ENCODE assay signal across 8 cellular contexts in genomic region chr2:151261977-151262291, GRCh38. TPM values are rescaled to one million over a fixed set of nuclear protein-coding genes. Genes with fewer than 3 reads are reported as not detected.
DNase-seq lines count a peak whose midpoint lies in the region; ATAC-seq and TF ChIP-seq lines count a peak whose summit lies in the region.

No MANE protein-coding gene starts in this region.

- H3K23ac ChIP-seq in mesenchymal stem cell (ENCODE audit: low read length in 2 of 2), result no peak overlapping the region

- peak overlapping the region; percentile 77 for H3K4me2 ChIP-seq in mesenchymal stem cell (ENCODE audit: low read length, poor library complexity, severe bottlenecking)

- H2BK12ac ChIP-seq in mesenchymal stem cell (ENCODE audit: low read length in 2 of 2), result no peak overlapping the region

- no peak overlapping the region for H3K14ac ChIP-seq in mesenchymal stem cell (ENCODE audit: low read length in 2 of 2)

- H3K9me3 Mint-ChIP-seq in activated naive CD4-positive, alpha-beta T cell treated with anti-CD3 and anti-CD28 coated beads, Interleukin-2, amount 50 U/mL, for 24 hours, result no peaks in the 10 kb centered on the region

- H3K27ac ChIP-seq in body of pancreas (peak overlapping the region; percentile 89 to 99 (median 97)), mesenchymal stem cell (ENCODE audit: low read length, poor library complexity, severe bottlenecking) (peak overlapping the region; percentile 60), urinary bladder (ENCODE audit: low read depth) (peak overlapping the region; percentile 94)

- H3K4me1 Mint-ChIP-seq in activated naive CD4-positive, alpha-beta T cell treated with anti-CD3 and anti-CD28 coated beads, Interleukin-2, amount 50 U/mL, for 24 hours, result peaks cover 21% of the 10 kb centered on the region

- intact Hi-C loops in body of pancreas (cut with DNase I), result no loop called here

- ATAC-seq in body of pancreas, result no peak
- ATAC-seq in GM21529 (IDR thresholded peaks at IDR 0.05; ENCODE audit: unreplicated experiment), result no peak

- H3K27ac Mint-ChIP-seq in activated naive CD4-positive, alpha-beta T cell treated with anti-CD3 and anti-CD28 coated beads, Interleukin-2, amount 50 U/mL, for 24 hours, result peak overlapping the region; percentile 96

- no peak overlapping the region for H2BK5ac ChIP-seq in mesenchymal stem cell (ENCODE audit: low read depth, low read length, poor library complexity, severe bottlenecking)

- peak overlapping the region; percentile 11 to 91 for H3K18ac ChIP-seq in mesenchymal stem cell (ENCODE audit: low read depth in 1 of 2, low read length in 2 of 2)

- peak overlapping the region; percentile 99 for H3K9ac ChIP-seq in mesenchymal stem cell (ENCODE audit: low read length)

- 2 to 6% methylated on average over 9 of the region's 9 CpGs for WGBS in body of pancreas, 2 donors
- WGBS in mesenchymal stem cell, result 24% methylated on average over 9 of the region's 9 CpGs
- 2% methylated on average over 9 of the region's 9 CpGs for WGBS in urinary bladder

- H3K4me3 ChIP-seq in body of pancreas, result peak overlapping the region in 1 of 2 donors; percentile 96
- H3K4me3 ChIP-seq in mesenchymal stem cell (ENCODE audit: insufficient read depth in 1 of 2, low read depth in 1 of 2, low read length in 2 of 2), result peak overlapping the region; percentile 62 to 88
- peak overlapping the region; percentile 78 for H3K4me3 ChIP-seq in urinary bladder (ENCODE audit: low read depth, low read length)

- no peak overlapping the region for H4K8ac ChIP-seq in mesenchymal stem cell (ENCODE audit: low read length)

- no peak overlapping the region for H2BK120ac ChIP-seq in mesenchymal stem cell (ENCODE audit: low read depth, low read length)

- peaks cover 1% of the 10 kb centered on the region for H3K36me3 Mint-ChIP-seq in activated naive CD4-positive, alpha-beta T cell treated with anti-CD3 and anti-CD28 coated beads, Interleukin-2, amount 50 U/mL, for 24 hours

- H3K79me1 ChIP-seq in mesenchymal stem cell (replicated peaks; ENCODE audit: low read length, poor library complexity, severe bottlenecking), result no peaks in the 10 kb centered on the region

- DNase-seq in activated naive CD4-positive, alpha-beta T cell (lab: John Stamatoyannopoulos, UW), result no peak
- DNase-seq in body of pancreas (no peak), mesenchymal stem cell (no peak), SHP77 treated with DMSO at 0.1 percent for 48 hours (lab: John Stamatoyannopoulos, UW) (no peak), NCI-H1930 (lab: John Stamatoyannopoulos, UW) (no peak)

- H3K4me3 Mint-ChIP-seq in activated naive CD4-positive, alpha-beta T cell treated with anti-CD3 and anti-CD28 coated beads, Interleukin-2, amount 50 U/mL, for 24 hours, result peak overlapping the region; percentile 94

- H3K9me3 ChIP-seq in body of pancreas (no peaks in the 10 kb centered on the region), mesenchymal stem cell (ENCODE audit: control insufficient read depth, low read length) (no peaks in the 10 kb centered on the region)

- TF ChIP-seq CTCF in body of pancreas (IDR thresholded peaks at IDR 0.05), result no peak

- no peak overlapping the region for H3K4ac ChIP-seq in mesenchymal stem cell (ENCODE audit: low read depth in 1 of 2, low read length in 2 of 2)

- H3K36me3 ChIP-seq in body of pancreas (replicated peaks in 1 of 2; ENCODE audit: insufficient read depth in 1 of 2, low read depth in 2 of 2) (no peaks in the 10 kb centered on the region), mesenchymal stem cell (ENCODE audit: control insufficient read depth in 1 of 2, insufficient read depth in 2 of 2, low read depth in 1 of 2, low read length in 2 of 2) (no peaks in the 10 kb centered on the region), urinary bladder (ENCODE audit: insufficient read depth) (no peaks in the 10 kb centered on the region)

- H3K27me3 ChIP-seq in body of pancreas (no peaks in the 10 kb centered on the region), mesenchymal stem cell (ENCODE audit: control insufficient read depth in 1 of 2, insufficient read depth in 1 of 2, low read length in 2 of 2) (no peaks in the 10 kb centered on the region)

- H3K27me3 Mint-ChIP-seq in activated naive CD4-positive, alpha-beta T cell treated with anti-CD3 and anti-CD28 coated beads, Interleukin-2, amount 50 U/mL, for 24 hours, result no peaks in the 10 kb centered on the region

- H2BK15ac ChIP-seq in mesenchymal stem cell (ENCODE audit: low read depth, poor library complexity, severe bottlenecking), result no peak overlapping the region

- peaks cover 27% of the 10 kb centered on the region for H3K4me1 ChIP-seq in body of pancreas
- peaks cover 22% of the 10 kb centered on the region for H3K4me1 ChIP-seq in mesenchymal stem cell (ENCODE audit: control insufficient read depth, insufficient read depth, low read depth, low read length)
- no peaks in the 10 kb centered on the region for H3K4me1 ChIP-seq in urinary bladder (ENCODE audit: insufficient read depth)

- H2AK5ac ChIP-seq in mesenchymal stem cell (ENCODE audit: low read length, severe bottlenecking), result no peak overlapping the region

- no peak for TF ChIP-seq POLR2A in body of pancreas (IDR thresholded peaks at IDR 0.05)

- H4K91ac ChIP-seq in mesenchymal stem cell (ENCODE audit: low read length), result no peak overlapping the region

- no peak overlapping the region for H2AFZ ChIP-seq in mesenchymal stem cell (ENCODE audit: low read depth, low read length)

RNA-seq across cellular contexts. Expression of gene RBM43, which starts 0.3 kb away (rescaled TPM):
- 1 to 10 TPM; 3.6 to 5.2 TPM for total RNA-seq in body of pancreas
- 9.1 TPM for polyA plus RNA-seq in mesenchymal stem cell (2013, experiment 1 of 2)
- 9.0 TPM for polyA plus RNA-seq in mesenchymal stem cell (2013, experiment 2 of 2)
- total RNA-seq in urinary bladder, result 14.7 TPM
- polyA plus RNA-seq in urinary bladder, result 8.1 TPM

RNA-seq across cellular contexts. Expression of gene NMI, which starts 27.5 kb away (rescaled TPM):
- total RNA-seq in body of pancreas (1 to 10 TPM; 4.2 to 7.9 TPM), urinary bladder (21.3 TPM)
- polyA plus RNA-seq in mesenchymal stem cell (2013, experiment 1 of 2), result 24.1 TPM
- 27.1 TPM for polyA plus RNA-seq in mesenchymal stem cell (2013, experiment 2 of 2)
- 15.9 TPM for polyA plus RNA-seq in urinary bladder
